Comparison of ENCODE assay signal across 31 cellular contexts in the genomic region with DNA sequence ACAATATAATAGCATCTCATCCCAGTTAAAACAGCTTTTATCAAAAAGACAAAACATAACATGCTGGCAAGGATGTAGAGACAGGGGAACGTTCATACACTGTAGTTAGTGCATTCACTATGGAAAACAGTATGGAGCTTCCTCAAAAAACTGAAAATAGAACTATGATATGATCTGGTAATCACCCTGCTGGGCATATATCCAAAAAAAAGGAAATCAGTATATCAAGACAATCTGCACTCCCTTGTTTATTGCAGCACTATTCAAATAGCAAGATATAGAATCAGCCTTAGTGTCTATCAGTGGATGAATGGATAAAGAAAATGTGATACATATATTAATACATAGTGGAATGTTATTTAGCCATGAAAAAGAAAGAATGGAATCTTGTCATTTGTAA.
"Had no signal": no experiment of that assay in that cellular context is flagged by ENCODE, and none has a peak within 500 bp of the region (broad histone marks: within the 10 kb centered on the region; RNA-seq: fewer than 3 reads in every experiment).

No MANE protein-coding gene starts in this region.

- DNase-seq: activated B cell treated with CpG ODN at 0.5 μM for 24 hours; activated CD4-positive, alpha-beta memory T cell treated with anti-CD3 and anti-CD28 coated beads, Interleukin-2, amount 10 ng/mL, durations not matched to agents 7 days and 5 days; activated CD4-positive, alpha-beta T cell treated with anti-CD3 and anti-CD28 coated beads for 1 hour; activated CD4-positive, alpha-beta T cell treated with anti-CD3 and anti-CD28 coated beads for 48 hours; activated CD8-positive, alpha-beta memory T cell treated with anti-CD3 and anti-CD28 coated beads for 24 hours; activated CD8-positive, alpha-beta memory T cell treated with anti-CD3 and anti-CD28 coated beads, Interleukin-2, amount 10 ng/mL, durations not matched to agents 7 days and 5 days; activated CD8-positive, alpha-beta memory T cell treated with anti-CD3 and anti-CD28 coated beads, Interleukin-2, amount 50 U/mL, for 48 hours; activated effector memory CD4-positive, alpha-beta T cell treated with anti-CD3 and anti-CD28 coated beads, Interleukin-2, amount 50 U/mL, for 16 hours; activated naive CD4-positive, alpha-beta T cell; activated naive CD4-positive, alpha-beta T cell treated with anti-CD3 and anti-CD28 coated beads, Interleukin-2, amount 50 U/mL, for 16 hours; activated naive CD8-positive, alpha-beta T cell treated with anti-CD3 and anti-CD28 coated beads for 36 hours; activated T-cell treated with anti-CD3 and anti-CD28 coated beads, Interleukin-2, amount 50 U/mL, for 48 hours; amniotic stem cell; aorta; brain microvascular endothelial cell; central memory CD4-positive, alpha-beta T cell; NCI-H1092 treated with DMSO at 0.1 percent for 48 hours; NCI-H1417; NCI-H146; NCI-H187; NCI-H2029 treated with DMSO at 0.1 percent for 48 hours; NCI-H2171 treated with DMSO at 0.1 percent for 48 hours; NCI-H2227 treated with DMSO at 0.1 percent for 48 hours; NCI-H446; NCI-H510A treated with DMSO at 0.1 percent for 48 hours; PC-3; SIG-M5; T1000 had no signal

- FAIRE-seq: RCC 7860, TTC549 had no signal

- ATAC-seq: activated CD8-positive, alpha-beta memory T cell treated with anti-CD3 and anti-CD28 coated beads, Interleukin-2, amount 10 ng/mL, durations not matched to agents 7 days and 5 days; PC-3; Right ventricle myocardium inferior had no signal
